ENCODE assay signal across 11 cellular contexts in genomic region chr14:51880810-51881580, GRCh38. TPM values are rescaled to one million over a fixed set of nuclear protein-coding genes. Genes with fewer than 3 reads are reported as not detected.
DNase-seq lines count a peak whose midpoint lies in the region; ATAC-seq, FAIRE-seq and TF ChIP-seq lines count a peak whose summit lies in the region.
"Had no signal": no experiment of that assay in that cellular context is flagged by ENCODE, and none has a peak within 500 bp of the region (broad histone marks: within the 10 kb centered on the region; RNA-seq: fewer than 3 reads in every experiment).

No MANE protein-coding gene starts in this region.

- peak overlapping the region; percentile 57 to 94 (median 67) for H3K27ac Mint-ChIP-seq in CD8-positive, alpha-beta memory T cell
- no peak overlapping the region for H3K27ac Mint-ChIP-seq in activated naive CD4-positive, alpha-beta T cell treated with anti-CD3 and anti-CD28 coated beads for 36 hours
- H3K27ac Mint-ChIP-seq: T-helper 2 cell treated with Interferon-gamma antibody and Interleukin-4, amounts not matched to agents 5 μg/mL and 100 μg/mL, for 36 hours had no signal

- DNase-seq in CD8-positive, alpha-beta memory T cell = no peak
- DNase-seq in heart left ventricle (no peak), urothelium cell line (ENCODE audit: low spot score) (no peak), tibial artery (no peak), MG63 (no peak)
- DNase-seq in activated naive CD4-positive, alpha-beta T cell treated with anti-CD3 and anti-CD28 coated beads for 36 hours = no peak
- DNase-seq: GF-D8 had no signal

- H3K4me1 ChIP-seq in CD8-positive, alpha-beta memory T cell (ENCODE audit: insufficient read depth, low read length) = peaks cover 71% of the 10 kb centered on the region
- peaks cover 0 to 39% (median 5%) of the 10 kb centered on the region in 12 donors for H3K4me1 ChIP-seq in heart left ventricle
- H3K4me1 ChIP-seq in tibial artery = no peaks in the 10 kb centered on the region

- peaks cover 88 to 96% (median 92%) of the 10 kb centered on the region in 3 donors for H3K4me1 Mint-ChIP-seq in CD8-positive, alpha-beta memory T cell
- peaks cover 76% of the 10 kb centered on the region for H3K4me1 Mint-ChIP-seq in activated naive CD4-positive, alpha-beta T cell treated with anti-CD3 and anti-CD28 coated beads for 36 hours (ENCODE audit: low read depth)

- H3K9me3 ChIP-seq in CD8-positive, alpha-beta memory T cell (ENCODE audit: low read length) = no peaks in the 10 kb centered on the region
- no peaks in the 10 kb centered on the region for H3K9me3 ChIP-seq in heart left ventricle
- H3K9me3 ChIP-seq in tibial artery = no peaks in the 10 kb centered on the region
- no peaks in the 10 kb centered on the region for H3K9me3 ChIP-seq in MG63

- no peak overlapping the region for H3K4me3 ChIP-seq in CD8-positive, alpha-beta memory T cell (ENCODE audit: low read length)
- H3K4me3 ChIP-seq in heart left ventricle (peak overlapping the region in 1 of 12 donors; percentile 23), tibial artery (no peak overlapping the region), MG63 (no peak overlapping the region)

- no peaks in the 10 kb centered on the region for H3K9me3 Mint-ChIP-seq in CD8-positive, alpha-beta memory T cell
- H3K9me3 Mint-ChIP-seq in activated naive CD4-positive, alpha-beta T cell treated with anti-CD3 and anti-CD28 coated beads for 36 hours = no peaks in the 10 kb centered on the region
- H3K9me3 Mint-ChIP-seq: T-helper 2 cell treated with Interferon-gamma antibody and Interleukin-4, amounts not matched to agents 5 μg/mL and 100 μg/mL, for 36 hours had no signal

- TF ChIP-seq CTCF in heart left ventricle (IDR thresholded peaks at IDR 0.05) (no peak), tibial artery (IDR thresholded peaks at IDR 0.05) (no peak)

- POLR2A ChIA-PET in CD8-positive, alpha-beta memory T cell (lab: Charles Lee) = interaction anchor here (0.9 kb wide), 1 partner anchor 16 kb away, joined by 4 read pairs; no protein-coding TSS in a partner anchor

- no peaks in the 10 kb centered on the region for H3K36me3 ChIP-seq in CD8-positive, alpha-beta memory T cell (ENCODE audit: insufficient read depth, low read length)
- H3K36me3 ChIP-seq in heart left ventricle = no peaks in the 10 kb centered on the region
- no peaks in the 10 kb centered on the region for H3K36me3 ChIP-seq in tibial artery
- no peaks in the 10 kb centered on the region for H3K36me3 ChIP-seq in MG63

- ATAC-seq in GM19395 (IDR thresholded peaks at IDR 0.05; ENCODE audit: unreplicated experiment) (peak; percentile 78), HG03159 (IDR thresholded peaks at IDR 0.05; ENCODE audit: unreplicated experiment) (peak; percentile 47), heart left ventricle (peak in 2 of 4 donors; percentile 24 to 36)

- TF ChIP-seq POLR2A in heart left ventricle (IDR thresholded peaks at IDR 0.05) = no peak

- intact Hi-C loops in heart left ventricle (cut with DNase I) = no loop called here
- intact Hi-C loops in tibial artery (cut with DNase I; ENCODE audit: low total_unique reads) = no loop called here
- intact Hi-C loops in activated naive CD4-positive, alpha-beta T cell treated with anti-CD3 and anti-CD28 coated beads for 36 hours (cut with micrococcal nuclease) = loop anchor here (1.0 kb wide), 1 partner anchor 32 kb away; no protein-coding TSS in a partner anchor

- CTCF ChIA-PET in CD8-positive, alpha-beta memory T cell (lab: Charles Lee) = interaction anchor here (1.0 kb wide), 1 partner anchor 13 kb away, joined by 3 read pairs; no protein-coding TSS in a partner anchor
- CTCF ChIA-PET in activated naive CD4-positive, alpha-beta T cell treated with anti-CD3 and anti-CD28 coated beads for 36 hours (lab: Charles Lee) = interaction anchor here (0.6 to 1.2 kb wide), 4 partner anchors 9 to 652 kb away, joined by 3 to 4 read pairs (median 4); no protein-coding TSS in a partner anchor

- no peak overlapping the region for H3K27ac ChIP-seq in CD8-positive, alpha-beta memory T cell (ENCODE audit: low read depth, low read length)
- peak overlapping the region in 7 of 12 donors; percentile 15 to 46 (median 33) for H3K27ac ChIP-seq in heart left ventricle
- no peak overlapping the region for H3K27ac ChIP-seq in tibial artery

- WGBS in heart left ventricle, 4 donors = 68 to 77% (median 73%) methylated on average over 7 of the region's 7 CpGs

- H3K27me3 ChIP-seq in CD8-positive, alpha-beta memory T cell (ENCODE audit: insufficient read depth, low read length, poor library complexity, severe bottlenecking) = no peaks in the 10 kb centered on the region
- H3K27me3 ChIP-seq in heart left ventricle (no peaks in the 10 kb centered on the region), tibial artery (no peaks in the 10 kb centered on the region), MG63 (no peaks in the 10 kb centered on the region)

- H3K36me3 Mint-ChIP-seq in CD8-positive, alpha-beta memory T cell = peaks cover 12 to 61% (median 20%) of the 10 kb centered on the region in 3 donors
- H3K36me3 Mint-ChIP-seq in activated naive CD4-positive, alpha-beta T cell treated with anti-CD3 and anti-CD28 coated beads for 36 hours (ENCODE audit: low read depth) = peaks cover 34% of the 10 kb centered on the region

- peak overlapping the region in 5 of 7 donors; percentile 5 to 34 (median 12) for H3K4me3 Mint-ChIP-seq in CD8-positive, alpha-beta memory T cell
- H3K4me3 Mint-ChIP-seq in activated naive CD4-positive, alpha-beta T cell treated with anti-CD3 and anti-CD28 coated beads for 36 hours = no peak overlapping the region
- H3K4me3 Mint-ChIP-seq: T-helper 2 cell treated with Interferon-gamma antibody and Interleukin-4, amounts not matched to agents 5 μg/mL and 100 μg/mL, for 36 hours had no signal

- no peaks in the 10 kb centered on the region for H3K27me3 Mint-ChIP-seq in CD8-positive, alpha-beta memory T cell
- H3K27me3 Mint-ChIP-seq in activated naive CD4-positive, alpha-beta T cell treated with anti-CD3 and anti-CD28 coated beads for 36 hours (ENCODE audit: low read depth) = no peaks in the 10 kb centered on the region

- no peak for FAIRE-seq in urothelium cell line (lab: Jason Lieb, UNC)
- FAIRE-seq: colon had no signal

RNA-seq across cellular contexts. Expression of gene GNG2, which starts 20.6 kb away (rescaled TPM):
- 100 to 1,000 TPM; 106 to 112 TPM for total RNA-seq in CD8-positive, alpha-beta memory T cell
- polyA plus RNA-seq in CD8-positive, alpha-beta memory T cell = 218 TPM
- 10 to 100 TPM in 2 of 9 donors, 1 to 10 TPM in 7; 3.3 to 29.2 (median 7.8) TPM for total RNA-seq in heart left ventricle
- 1 to 10 TPM; 3.1 to 3.7 TPM for polyA plus RNA-seq in heart left ventricle
- total RNA-seq in MG63 (2014; rRNA removed; shearing (Covaris generic); ENCODE audit: low replicate concordance) = 5.4 and 6.9 TPM in 2 replicates
- total RNA-seq in activated naive CD4-positive, alpha-beta T cell treated with anti-CD3 and anti-CD28 coated beads for 36 hours = 100 to 1,000 TPM; 176 to 181 TPM

Comparison
In these comparisons a context has a peak if more than half of its experiments do, and no peak if none do; other contexts are left out.
1. H3K27ac ChIP-seq: peak in heart left ventricle (7 of 12); none in CD8-positive, alpha-beta memory T cell (single experiment) and tibial artery (0 of 2).